8 cellular contexts compared by ENCODE assay signal in genomic region chr12:108633534-108634224, GRCh38. TPM values are rescaled to one million over a fixed set of nuclear protein-coding genes. Genes with fewer than 3 reads are reported as not detected.
DNase-seq lines count a peak whose midpoint lies in the region; ATAC-seq lines count a peak whose summit lies in the region.

Gene SELPLG, minus strand, starts transcription at chr12:108633894. Its CDS starts 9,587 bp downstream, at chr12:108624307.

- peak; percentile 97 for DNase-seq in NAMALWA (ENCODE audit: low spot score)
- DNase-seq in activated CD8-positive, alpha-beta memory T cell treated with anti-CD3 and anti-CD28 coated beads, Interleukin-2, amount 50 U/mL, for 1 hour (ENCODE audit: extremely low read depth): peak; percentile 78
- peak; percentile 65 for DNase-seq in left cardiac atrium
- DNase-seq in stimulated activated CD4-positive, alpha-beta T cell treated with anti-CD3 and anti-CD28 coated beads, Interleukin-4, amount 100 ng/mL, for 48 hours (ENCODE audit: low read depth in 2 of 2): peak; percentile 68 to 77
- DNase-seq in HT-29 (ENCODE audit: low spot score): no peak
- DNase-seq in HK-2 (ENCODE audit: unreplicated experiment): no peak

- intact Hi-C loops in left cardiac atrium (cut with DNase I): no loop called here

- peak; percentile 60 for ATAC-seq in GM21786 (IDR thresholded peaks at IDR 0.05; ENCODE audit: unreplicated experiment)
- peak; percentile 34 to 56 for ATAC-seq in left cardiac atrium

- H3K4me3 ChIP-seq in GM08714 (ENCODE audit: low read length): peak within 1 kb of the TSS; percentile 38; the same call in 1 of the 2 replicates

RNA-seq across cellular contexts. Expression of gene SELPLG, which starts in this region (rescaled TPM):
- 10 to 100 TPM in 1 of 2 donors, 1 to 10 TPM in 1; 4.5 to 12.5 TPM for total RNA-seq in left cardiac atrium
- not detected in 2 replicates for total RNA-seq in HT-29 (2014; rRNA removed; shearing (Covaris generic))

Comparison
In these comparisons a context has a peak if more than half of its experiments do, and no peak if none do; other contexts are left out.
1. DNase-seq: peak in NAMALWA (single experiment), activated CD8-positive, alpha-beta memory T cell treated with anti-CD3 and anti-CD28 coated beads, Interleukin-2, amount 50 U/mL, for 1 hour (single experiment), left cardiac atrium (single experiment) and stimulated activated CD4-positive, alpha-beta T cell treated with anti-CD3 and anti-CD28 coated beads, Interleukin-4, amount 100 ng/mL, for 48 hours (2 of 2); none in HT-29 (single experiment) and HK-2 (single experiment).